In the genomic region with DNA sequence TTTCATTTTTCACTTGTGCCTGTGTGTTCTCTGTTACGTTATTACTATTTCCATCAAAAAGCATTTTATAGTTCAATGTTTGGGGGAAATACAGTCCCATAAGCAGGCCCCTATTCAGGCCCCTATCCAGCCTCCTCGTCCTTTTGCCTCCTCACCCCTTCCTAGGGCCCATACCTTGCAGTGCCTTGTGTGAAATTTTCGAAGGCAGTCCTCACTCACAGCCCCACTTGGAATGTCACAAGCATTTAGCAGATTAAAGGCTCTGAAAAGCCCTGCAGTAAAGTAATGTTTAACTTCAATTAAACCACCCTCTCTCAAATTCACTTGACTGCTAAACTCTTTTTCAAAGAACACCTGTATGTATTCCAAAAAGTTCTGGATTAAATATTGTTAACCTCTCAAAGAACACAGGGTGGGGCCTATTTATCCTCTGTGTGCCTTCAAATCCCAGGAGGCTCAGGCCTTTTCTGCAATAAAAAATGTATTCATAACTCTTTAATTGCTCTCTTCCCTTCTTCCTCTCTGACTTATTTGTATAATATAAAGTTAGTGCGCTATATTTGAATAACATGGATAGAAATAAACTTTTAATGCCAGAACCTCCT, we compare ENCODE assay signal across 20 cellular contexts.
"Had no signal": no experiment of that assay in that cellular context is flagged by ENCODE, and none has a peak within 500 bp of the region (broad histone marks: within the 10 kb centered on the region; RNA-seq: fewer than 3 reads in every experiment).

No MANE protein-coding gene starts in this region.

- ATAC-seq: activated CD8-positive, alpha-beta T cell treated with anti-CD3 and anti-CD28 coated beads, Interleukin-2, amount 10 ng/mL, durations not matched to agents 7 days and 5 days; heart left ventricle had no signal

- H3K27me3 ChIP-seq: gastrocnemius medialis had no signal

- H3K27ac ChIP-seq: gastrocnemius medialis, heart left ventricle, lower lobe of right lung, thoracic aorta had no signal

- H3K36me3 ChIP-seq: gastrocnemius medialis, heart left ventricle, lower lobe of right lung, thoracic aorta had no signal

- H3K9me3 ChIP-seq: gastrocnemius medialis, heart left ventricle, lower lobe of right lung, thoracic aorta had no signal

- H3K4me3 ChIP-seq: gastrocnemius medialis, heart left ventricle, lower lobe of right lung, thoracic aorta had no signal

- DNase-seq: activated B cell treated with CpG ODN at 0.5 μM for 24 hours; activated CD4-positive, alpha-beta T cell treated with anti-CD3 and anti-CD28 coated beads for 48 hours; activated CD8-positive, alpha-beta T cell treated with anti-CD3 and anti-CD28 coated beads, Interleukin-2, amount 10 ng/mL, durations not matched to agents 7 days and 5 days; activated effector memory CD4-positive, alpha-beta T cell treated with Interleukin-2 at 50 U/mL for 16 hours; activated naive CD4-positive, alpha-beta T cell treated with anti-CD3 and anti-CD28 coated beads, Interleukin-2, amount 50 U/mL, for 16 hours; activated T-cell treated with anti-CD3 and anti-CD28 coated beads, Interleukin-2, amount 50 U/mL, for 24 hours; aorta; cortex of kidney; gastrocnemius medialis; heart left ventricle; kidney glomerular epithelial cell; lower lobe of right lung; nephron progenitor cell; nucleus accumbens; posterior cingulate gyrus; stimulated activated naive B cell treated with anti-CD40 and anti-IgM and Interleukin-4, amounts not matched to agents 10 μg/mL and 1 μg/mL and 100 μg/mL, for 72 hours; T-helper 1 cell; T-helper 9 cell had no signal

- FAIRE-seq: endometrium had no signal

- H3K4me1 ChIP-seq: heart left ventricle, lower lobe of right lung had no signal
